ENCODE assay signal across 8 cellular contexts in genomic region chr2:203818656-203819055, GRCh38. TPM values are rescaled to one million over a fixed set of nuclear protein-coding genes. Genes with fewer than 3 reads are reported as not detected.
"Had no signal": no experiment of that assay in that cellular context is flagged by ENCODE, and none has a peak within 500 bp of the region (broad histone marks: within the 10 kb centered on the region; RNA-seq: fewer than 3 reads in every experiment).

No MANE protein-coding gene starts in this region.

- FAIRE-seq: HTR-8/SVneo, K562 had no signal

- H3K4me3 Mint-ChIP-seq: IgD-negative memory B cell had no signal

- ATAC-seq: K562 had no signal

- DNase-seq: IMR-90, KBM-7 had no signal

- H3K4me3 ChIP-seq: K562 had no signal

- H3K27ac Mint-ChIP-seq: IgD-negative memory B cell had no signal

- H3K27ac ChIP-seq: HL-60 had no signal

RNA-seq across cellular contexts. Expression of gene CTLA4, which starts 48.9 kb away (rescaled TPM):
- total RNA-seq: HT-29, HT1080, IMR-90 had no signal
- polyA plus RNA-seq: IgD-negative memory B cell, IMR-90 had no signal
